ENCODE assay signal across 8 cellular contexts in the genomic region with DNA sequence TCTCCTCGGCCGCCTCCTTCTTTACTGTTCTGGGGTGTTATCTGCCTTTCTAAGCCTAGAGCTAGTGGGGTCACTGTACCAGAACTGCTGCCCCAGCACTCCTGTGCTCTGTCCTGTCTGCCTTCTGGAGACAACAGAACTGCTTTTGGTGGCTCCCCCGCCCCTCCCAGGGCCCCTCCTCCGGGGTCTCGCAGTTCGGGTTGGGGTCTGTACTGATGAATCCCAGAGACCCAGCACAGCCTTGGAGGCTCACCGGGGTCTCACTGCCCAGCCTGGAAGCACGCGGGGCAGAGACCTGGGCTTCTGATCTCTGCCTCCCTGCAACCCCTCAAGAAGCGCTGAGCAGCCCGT. TPM values are rescaled to one million over a fixed set of nuclear protein-coding genes. Genes with fewer than 3 reads are reported as not detected.
DNase-seq lines count a peak whose midpoint lies in the region; ATAC-seq and TF ChIP-seq lines count a peak whose summit lies in the region.

No MANE protein-coding gene starts in this region.

- peaks cover 22% of the 10 kb centered on the region for H3K27me3 Mint-ChIP-seq in IgD-negative memory B cell
- peaks cover 29 to 71% (median 60%) of the 10 kb centered on the region in 3 donors for H3K27me3 Mint-ChIP-seq in naive B cell

- H3K4me3 Mint-ChIP-seq in IgD-negative memory B cell (peak overlapping the region; percentile 44 to 93 (median 84)), naive B cell (peak overlapping the region; percentile 52 to 92 (median 82))

- POLR2A ChIA-PET in A673 (lab: Charles Lee; ENCODE audit: low non-redundant PET): no interaction called here

- H3K9me3 ChIP-seq in A673 (ENCODE audit: low read depth, low read length, poor library complexity, severe bottlenecking): no peaks in the 10 kb centered on the region

- H3K4me3 ChIP-seq in A673 (ENCODE audit: low read depth, low read length, poor library complexity, severe bottlenecking) (peak overlapping the region; percentile 38), choroid plexus epithelial cell (ENCODE audit: low read depth, low read length) (peak overlapping the region; percentile 57)

- no peaks in the 10 kb centered on the region for H3K36me3 ChIP-seq in A673 (ENCODE audit: insufficient read depth, low read length, poor library complexity, severe bottlenecking)

- H3K4me1 Mint-ChIP-seq in IgD-negative memory B cell (peaks cover 4 to 11% (median 4%) of the 10 kb centered on the region in 3 donors), naive B cell (peaks cover 5 to 28% (median 12%) of the 10 kb centered on the region in 3 donors)

- ATAC-seq in naive B cell (ENCODE audit: low read depth in 2 of 2): no peak

- H3K9me3 Mint-ChIP-seq in IgD-negative memory B cell (no peaks in the 10 kb centered on the region), naive B cell (no peaks in the 10 kb centered on the region)

- H3K36me3 Mint-ChIP-seq in IgD-negative memory B cell (no peaks in the 10 kb centered on the region), naive B cell (no peaks in the 10 kb centered on the region)

- H3K4me1 ChIP-seq in A673 (ENCODE audit: insufficient read depth, low read length, poor library complexity, severe bottlenecking): peaks cover 7% of the 10 kb centered on the region

- CTCF ChIA-PET in A673 (lab: Charles Lee): interaction anchor here (0.6 to 2.8 kb wide), 11 partner anchors 20 to 492 kb away, joined by 3 to 15 read pairs (median 4); a partner anchor contains a TSS

- DNase-seq in A673 (ENCODE audit: low spot score) (no peak), choroid plexus epithelial cell (ENCODE audit: low read depth) (no peak), naive B cell (no peak), NCI-H2029 (lab: John Stamatoyannopoulos, UW) (no peak), DMS53 (lab: John Stamatoyannopoulos, UW) (no peak), ureter (ENCODE audit: low spot score) (no peak)
- DNase-seq in stimulated activated naive CD4-positive, alpha-beta T cell (lab: John Stamatoyannopoulos, UW): no peak

- TF ChIP-seq CTCF in A673 (conservative IDR thresholded peaks at IDR 0.05; ENCODE audit: low read depth, low read length) (no peak), choroid plexus epithelial cell (conservative IDR thresholded peaks at IDR 0.05; ENCODE audit: low read depth, low read length) (no peak)

- H3K27ac Mint-ChIP-seq in IgD-negative memory B cell (no peak overlapping the region), naive B cell (peak overlapping the region in 1 of 6 donors; percentile 65)

- H3K27me3 ChIP-seq in A673 (replicated peaks; ENCODE audit: insufficient read depth, low read depth, low read length, poor library complexity): no peaks in the 10 kb centered on the region

- BruUV-seq in A673 (replicated peaks; lab: Mats Ljungman, UMichigan): no TSS peak

- H3K27ac ChIP-seq in A673 (ENCODE audit: low read depth, low read length, poor library complexity, severe bottlenecking): no peak overlapping the region

- intact Hi-C loops in A673 (cut with micrococcal nuclease; ENCODE audit: unreplicated experiment): loop anchor here (1.0 to 5.0 kb wide), 3 partner anchors 106 to 201 kb away; no protein-coding TSS in a partner anchor

RNA-seq across cellular contexts. Expression of a gene that starts 3.2 kb away (rescaled TPM):
- total RNA-seq in A673 (2021) (0.58 and 0.70 TPM in 2 replicates), ureter (61.5 TPM)
- polyA plus RNA-seq in IgD-negative memory B cell (0.11 TPM), naive B cell (ENCODE audit: low read depth in 6 of 6) (under 1 TPM in 1 of 6 donors, not detected in 5; 0.09 TPM)

RNA-seq across cellular contexts. Expression of a gene that starts 48.7 kb away (rescaled TPM):
- total RNA-seq in A673 (2021) (46.9 and 52.5 TPM in 2 replicates), ureter (59.0 TPM)
- polyA plus RNA-seq in IgD-negative memory B cell (24.4 TPM), naive B cell (ENCODE audit: low read depth in 6 of 6) (10 to 100 TPM; 18.5 to 39.0 (median 33.0) TPM)

Comparison
In these comparisons a context has a peak if more than half of its experiments do, and no peak if none do; other contexts are left out.
1. RNA of a gene that starts 3.2 kb away (total RNA-seq): 61.5 TPM in ureter (single experiment); 0.58 to 0.70 TPM in A673; every median in the first group is over 10 times any median in the second.